8 cellular contexts compared by ENCODE assay signal in the genomic region with DNA sequence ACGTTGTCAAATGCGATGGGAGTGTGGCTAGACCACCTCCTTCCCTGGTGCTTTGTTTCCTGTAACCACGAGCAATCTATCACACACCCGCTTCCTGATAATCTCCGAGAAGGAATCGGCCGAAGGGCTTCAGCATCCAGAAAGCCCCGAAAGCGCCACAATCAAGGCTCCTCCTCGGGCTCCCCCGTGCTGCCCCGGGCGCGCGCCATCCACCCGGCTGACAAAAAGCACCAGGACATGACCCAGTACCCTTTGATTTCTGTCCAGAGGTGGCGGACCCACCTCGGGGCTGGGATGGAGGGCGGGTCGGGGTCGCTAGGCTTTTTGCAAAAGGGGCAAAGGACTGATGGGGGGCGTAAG. TPM values are rescaled to one million over a fixed set of nuclear protein-coding genes. Genes with fewer than 3 reads are reported as not detected.
DNase-seq lines count a peak whose midpoint lies in the region; ATAC-seq and TF ChIP-seq lines count a peak whose summit lies in the region.

No MANE protein-coding gene starts in this region.

- H3K4me3 Mint-ChIP-seq in activated T-cell treated with anti-CD3 and anti-CD28 coated beads, Interleukin-2, amount 50 U/mL, for 72 hours = peak overlapping the region; percentile 92
- H3K4me3 Mint-ChIP-seq in immature natural killer cell = peak overlapping the region; percentile 82 to 91 (median 87)

- H4K20me1 ChIP-seq in SK-N-SH (ENCODE audit: insufficient read depth) = no peaks in the 10 kb centered on the region

- no peak for TF ChIP-seq CTCF in SK-N-SH (IDR thresholded peaks at IDR 0.05)

- H3K79me2 ChIP-seq in SK-N-SH (ENCODE audit: insufficient read depth) = peaks cover 10% of the 10 kb centered on the region; the same call in 1 of the 2 replicates

- H3K4me3 ChIP-seq in SK-N-SH (ENCODE audit: low read depth in 2 of 2, low read length in 1 of 2) (peak overlapping the region; percentile 67 to 75), subcutaneous abdominal adipose tissue (ENCODE audit: low read depth in 1 of 5, low read length in 5 of 5) (peak overlapping the region in 4 of 5 donors; percentile 82 to 87 (median 84)), aorta (ENCODE audit: low read length in 2 of 2) (peak overlapping the region in 1 of 2 donors; percentile 90)

- H3K9ac ChIP-seq in SK-N-SH (peak overlapping the region; percentile 66; the same call in 1 of the 2 replicates), subcutaneous abdominal adipose tissue (ENCODE audit: low read length in 5 of 5) (peak overlapping the region in 4 of 5 donors; percentile 56 to 86 (median 72))

- intact Hi-C loops in aorta (cut with DNase I) = loop anchor here in 1 of 2 donors (5.0 kb wide), 2 partner anchors 62 to 147 kb away; partner anchors contain the start of genes ATP5PD and KCTD2

- H3K36me3 ChIP-seq in SK-N-SH (replicated peaks in 1 of 2; ENCODE audit: control insufficient read depth in 1 of 2, insufficient read depth in 2 of 2, low read length in 1 of 2) (no peaks in the 10 kb centered on the region), subcutaneous abdominal adipose tissue (ENCODE audit: control insufficient read depth in 5 of 5, insufficient read depth in 5 of 5, low read length in 5 of 5) (peaks cover 0 to 11% (median 4%) of the 10 kb centered on the region in 5 donors), aorta (ENCODE audit: control insufficient read depth in 1 of 2, insufficient read depth in 2 of 2, low read length in 1 of 2) (no peaks in the 10 kb centered on the region)

- peaks cover 5% of the 10 kb centered on the region in 2 donors for H3K36me3 Mint-ChIP-seq in activated T-cell treated with anti-CD3 and anti-CD28 coated beads, Interleukin-2, amount 50 U/mL, for 72 hours (ENCODE audit: insufficient read depth in 2 of 2)
- H3K36me3 Mint-ChIP-seq in immature natural killer cell = peaks cover 0 to 8% (median 2%) of the 10 kb centered on the region in 3 donors

- TF ChIP-seq RAD21 in SK-N-SH (IDR thresholded peaks at IDR 0.05; ENCODE audit: low read length) = no peak

- no peaks in the 10 kb centered on the region for H3K9me3 ChIP-seq in SK-N-SH
- H3K9me3 ChIP-seq in subcutaneous abdominal adipose tissue (ENCODE audit: control insufficient read depth in 5 of 5, low read length in 5 of 5) = no peaks in the 10 kb centered on the region
- H3K9me3 ChIP-seq in aorta (ENCODE audit: control insufficient read depth, low read length) = no peaks in the 10 kb centered on the region

- WGBS in SK-N-SH (ENCODE audit: low lambda C conversion rate) = 66% methylated on average over 21 of the region's 22 CpGs
- 19 to 24% methylated on average over 22 of the region's 22 CpGs for WGBS in aorta, 2 donors

- peaks cover 0 to 21% of the 10 kb centered on the region in 2 experiments; a peak in 1 of 4 replicates for H3K4me1 ChIP-seq in SK-N-SH (ENCODE audit: control insufficient read depth in 1 of 2, insufficient read depth in 2 of 2, low read depth in 1 of 2, low read length in 1 of 2)
- peaks cover 0 to 35% (median 24%) of the 10 kb centered on the region in 5 donors for H3K4me1 ChIP-seq in subcutaneous abdominal adipose tissue (ENCODE audit: control insufficient read depth in 5 of 5, insufficient read depth in 5 of 5, low read length in 5 of 5)
- H3K4me1 ChIP-seq in aorta (ENCODE audit: control insufficient read depth in 1 of 2, insufficient read depth in 2 of 2, low read length in 2 of 2) = no peaks in the 10 kb centered on the region

- no peak overlapping the region for H3K27ac Mint-ChIP-seq in activated T-cell treated with anti-CD3 and anti-CD28 coated beads, Interleukin-2, amount 50 U/mL, for 72 hours
- H3K27ac Mint-ChIP-seq in immature natural killer cell = peak overlapping the region in 5 of 6 donors; percentile 28 to 55 (median 49)

- H3K27me3 ChIP-seq in SK-N-SH (ENCODE audit: insufficient read depth) = no peaks in the 10 kb centered on the region
- H3K27me3 ChIP-seq in subcutaneous abdominal adipose tissue (ENCODE audit: control insufficient read depth in 5 of 5, insufficient read depth in 4 of 5, low read length in 5 of 5) = no peaks in the 10 kb centered on the region
- H3K27me3 ChIP-seq in aorta (ENCODE audit: control insufficient read depth in 1 of 2, insufficient read depth in 2 of 2, low read length in 1 of 2) = no peaks in the 10 kb centered on the region

- POLR2A ChIA-PET in SK-N-SH (lab: Yijun Ruan, JAX) = interaction anchor here (0.7 to 2.9 kb wide), 7 partner anchors 14 to 121 kb away, joined by 3 to 12 read pairs (median 4); partner anchors contain the start of genes CDR2L, NT5C and NUP85

- no peak for TF ChIP-seq EP300 in SK-N-SH (IDR thresholded peaks at IDR 0.05; ENCODE audit: borderline replicate concordance in 1 of 2, low read depth in 1 of 2, low read length in 1 of 2)

- H3K4me2 ChIP-seq in SK-N-SH = peak overlapping the region; percentile 94

- H3F3A ChIP-seq in SK-N-SH (replicated peaks; ENCODE audit: insufficient read depth) = peaks cover 15% of the 10 kb centered on the region

- H3K9me2 ChIP-seq in SK-N-SH = no peaks in the 10 kb centered on the region

- CTCF ChIA-PET in SK-N-SH (lab: Yijun Ruan, JAX) = interaction anchor here (1.0 to 11.4 kb wide), 5 partner anchors 21 to 147 kb away, joined by 3 to 422 read pairs (median 7); partner anchors contain the start of genes NT5C and NUP85

- peaks cover 33% of the 10 kb centered on the region for H3K4me1 Mint-ChIP-seq in activated T-cell treated with anti-CD3 and anti-CD28 coated beads, Interleukin-2, amount 50 U/mL, for 72 hours (ENCODE audit: low read depth)
- peaks cover 26 to 37% of the 10 kb centered on the region in 2 donors for H3K4me1 Mint-ChIP-seq in immature natural killer cell

- DNase-seq in SK-N-SH (peak; percentile 67), immature natural killer cell (no peak), SIG-M5 (lab: John Stamatoyannopoulos, UW) (no peak), aorta (no peak), glomerular visceral epithelial cell (ENCODE audit: extremely low spot score) (no peak)
- DNase-seq in activated T-cell treated with anti-CD3 and anti-CD28 coated beads, Interleukin-2, amount 50 U/mL, for 72 hours = peak; percentile 22 to 37

- ATAC-seq in SK-N-SH treated with all-trans-retinoic acid at 6 μM for 48 hours = no peak
- ATAC-seq in activated T-cell treated with anti-CD3 and anti-CD28 coated beads, Interleukin-2, amount 50 U/mL, for 72 hours (replicated peaks in 1 of 2) = peak; percentile 7 to 9
- no peak for ATAC-seq in aorta (ENCODE audit: low FRiP score)

- H3K9me3 Mint-ChIP-seq in activated T-cell treated with anti-CD3 and anti-CD28 coated beads, Interleukin-2, amount 50 U/mL, for 72 hours = no peaks in the 10 kb centered on the region
- no peaks in the 10 kb centered on the region for H3K9me3 Mint-ChIP-seq in immature natural killer cell

- H3K27ac ChIP-seq in SK-N-SH (ENCODE audit: low read depth in 2 of 2, low read length in 1 of 2) (no peak overlapping the region), subcutaneous abdominal adipose tissue (ENCODE audit: low read depth, low read length) (no peak overlapping the region), aorta (ENCODE audit: low read depth in 1 of 2, low read length in 2 of 2) (no peak overlapping the region)

- H2AFZ ChIP-seq in SK-N-SH (ENCODE audit: low read depth) = peak overlapping the region; percentile 98; the same call in 1 of the 2 replicates

- no peaks in the 10 kb centered on the region for H3K27me3 Mint-ChIP-seq in activated T-cell treated with anti-CD3 and anti-CD28 coated beads, Interleukin-2, amount 50 U/mL, for 72 hours (ENCODE audit: low read depth)
- H3K27me3 Mint-ChIP-seq in immature natural killer cell (ENCODE audit: low read depth in 3 of 3) = peaks cover 0 to 2% (median 0%) of the 10 kb centered on the region in 3 donors

TF ChIP-seq in SK-N-SH, 30 proteins besides CTCF, POLR2A, EP300 and RAD21 (continues in another document):
- TF ChIP-seq EZH2phosphoT487 (IDR thresholded peaks at IDR 0.05; ENCODE audit: borderline replicate concordance, low read depth) (no peak), NRF1 (IDR thresholded peaks at IDR 0.05; ENCODE audit: low read depth, low read length) (no peak), RFX5 (IDR thresholded peaks at IDR 0.05; ENCODE audit: low read length) (no peak)

TF ChIP-seq in SK-N-SH treated with all-trans-retinoic acid at 6 μM for 48 hours, 23 proteins besides CTCF, POLR2A, EP300 and RAD21 (continues in another document):
- TF ChIP-seq ESRRG (CRISPR knock-in tag; IDR thresholded peaks at IDR 0.05) (no peak), ISL1 (CRISPR knock-in tag; IDR thresholded peaks at IDR 0.05) (no peak), BACH2 (CRISPR knock-in tag; IDR thresholded peaks at IDR 0.05; ENCODE audit: borderline replicate concordance) (no peak)

RNA-seq across cellular contexts. Expression of gene ARMC7, which starts 0.7 kb away (rescaled TPM):
- polyA plus RNA-seq in SK-N-SH (2012; rRNA removed) = 7.3 and 10.8 TPM in 2 replicates
- polyA plus RNA-seq in SK-N-SH (2012; cell fraction: cytosol; rRNA removed) = 5.9 and 7.9 TPM in 2 replicates
- polyA plus RNA-seq in SK-N-SH (2012; cell fraction: nucleus; rRNA removed) = 10.6 and 11.4 TPM in 2 replicates
- 10 to 100 TPM; 10.6 to 12.9 TPM for total RNA-seq in activated T-cell treated with anti-CD3 and anti-CD28 coated beads, Interleukin-2, amount 50 U/mL, for 72 hours
- polyA plus RNA-seq in immature natural killer cell = 1 to 10 TPM in 2 of 3 donors, under 1 TPM in 1; 0.57 to 7.5 (median 3.5) TPM
- 10 to 100 TPM in 1 of 2 donors, 1 to 10 TPM in 1; 8.7 to 19.4 TPM for total RNA-seq in aorta
- polyA plus RNA-seq in aorta = 1 to 10 TPM; 4.9 to 8.6 TPM

RNA-seq across cellular contexts. Expression of gene SLC16A5, which starts 21.3 kb away (rescaled TPM):
- polyA plus RNA-seq in SK-N-SH (2012; rRNA removed) = 0.03 and 0.06 TPM in 2 replicates
- polyA plus RNA-seq in SK-N-SH (2012; cell fraction: cytosol; rRNA removed) = 0.03 TPM in 1 of 2 replicates, not detected in the other
- 0.06 TPM in 1 of 2 replicates, not detected in the other for polyA plus RNA-seq in SK-N-SH (2012; cell fraction: nucleus; rRNA removed)
- total RNA-seq in activated T-cell treated with anti-CD3 and anti-CD28 coated beads, Interleukin-2, amount 50 U/mL, for 72 hours = 1 to 10 TPM; 7.5 to 9.8 TPM
- 1 to 10 TPM; 1.5 to 2.1 (median 1.5) TPM for polyA plus RNA-seq in immature natural killer cell
- total RNA-seq in aorta = 10 to 100 TPM in 1 of 2 donors, 1 to 10 TPM in 1; 5.6 to 11.4 TPM
- 1 to 10 TPM; 7.8 to 7.9 TPM for polyA plus RNA-seq in aorta

RNA-seq across cellular contexts. Expression of gene NT5C, which starts 22.5 kb away (rescaled TPM):
- polyA plus RNA-seq in SK-N-SH (2012; rRNA removed) (111 and 114 TPM in 2 replicates), immature natural killer cell (100 to 1,000 TPM in 1 of 3 donors, 10 to 100 TPM in 2; 80.3 to 111 (median 88.8) TPM), aorta (10 to 100 TPM; 28.7 to 93.0 TPM)
- polyA plus RNA-seq in SK-N-SH (2012; cell fraction: cytosol; rRNA removed) = 53.5 and 66.8 TPM in 2 replicates
- polyA plus RNA-seq in SK-N-SH (2012; cell fraction: nucleus; rRNA removed) = 316 and 454 TPM in 2 replicates
- total RNA-seq in activated T-cell treated with anti-CD3 and anti-CD28 coated beads, Interleukin-2, amount 50 U/mL, for 72 hours = 10 to 100 TPM; 56.5 to 65.9 TPM
- total RNA-seq in aorta = 10 to 100 TPM; 24.7 to 29.6 TPM

RNA-seq across cellular contexts. Expression of gene JPT1, which starts 45.3 kb away (rescaled TPM):
- polyA plus RNA-seq in SK-N-SH (2012; rRNA removed) (259 and 490 TPM in 2 replicates), immature natural killer cell (100 to 1,000 TPM; 105 to 168 (median 133) TPM), aorta (100 to 1,000 TPM in 1 of 2 donors, 10 to 100 TPM in 1; 10.8 to 144 TPM)
- polyA plus RNA-seq in SK-N-SH (2012; cell fraction: cytosol; rRNA removed) = 407 and 471 TPM in 2 replicates
- 165 and 240 TPM in 2 replicates for polyA plus RNA-seq in SK-N-SH (2012; cell fraction: nucleus; rRNA removed)
- total RNA-seq in activated T-cell treated with anti-CD3 and anti-CD28 coated beads, Interleukin-2, amount 50 U/mL, for 72 hours = 100 to 1,000 TPM; 162 to 188 TPM
- 10 to 100 TPM; 16.0 to 18.3 TPM for total RNA-seq in aorta

Comparison
In these comparisons a context has a peak if more than half of its experiments do, and no peak if none do; other contexts are left out.
1. DNase-seq: peak in SK-N-SH (single experiment) and activated T-cell treated with anti-CD3 and anti-CD28 coated beads, Interleukin-2, amount 50 U/mL, for 72 hours (2 of 2); none in immature natural killer cell (0 of 3), SIG-M5 (single experiment), aorta (0 of 2) and glomerular visceral epithelial cell (single experiment).
2. ATAC-seq: peak in activated T-cell treated with anti-CD3 and anti-CD28 coated beads, Interleukin-2, amount 50 U/mL, for 72 hours (2 of 2); none in SK-N-SH treated with all-trans-retinoic acid at 6 μM for 48 hours (single experiment) and aorta (single experiment).